8 cellular contexts compared by ENCODE assay signal in genomic region chr7:28686418-28686800, GRCh38.
DNase-seq lines count a peak whose midpoint lies in the region; TF ChIP-seq lines count a peak whose summit lies in the region.

No MANE protein-coding gene starts in this region.

- H3K4me3 ChIP-seq in brain microvascular endothelial cell (ENCODE audit: low read depth, low read length) (peak overlapping the region; percentile 64), suprapubic skin (peak overlapping the region; percentile 51)

- TF ChIP-seq CTCF in brain microvascular endothelial cell (IDR thresholded peaks at IDR 0.05; ENCODE audit: low read depth, low read length, missing control alignments) (no peak), suprapubic skin (IDR thresholded peaks at IDR 0.05) (no peak)

- H3K27ac ChIP-seq in brain microvascular endothelial cell, result peak overlapping the region; percentile 87
- peak overlapping the region; percentile 82 for H3K27ac ChIP-seq in suprapubic skin

- WGBS in suprapubic skin, result 1% methylated on average over 12 of the region's 12 CpGs

- H3K36me3 ChIP-seq in brain microvascular endothelial cell (replicated peaks) (no peaks in the 10 kb centered on the region), suprapubic skin (no peaks in the 10 kb centered on the region)

- no peak for TF ChIP-seq EP300 in suprapubic skin (IDR thresholded peaks at IDR 0.05)

- DNase-seq in DMS79 treated with DMSO at 0.1 percent for 48 hours (lab: John Stamatoyannopoulos, UW) (peak; percentile 14), DMS79 (lab: John Stamatoyannopoulos, UW) (no peak), brain microvascular endothelial cell (peak; percentile 68), iris pigment epithelial cell (ENCODE audit: low read depth) (peak; percentile 85), suprapubic skin (ENCODE audit: low spot score in 2 of 2) (no peak), NCI-H446 treated with DMSO at 0.1 percent for 48 hours (lab: John Stamatoyannopoulos, UW) (no peak), NCI-H446 (lab: John Stamatoyannopoulos, UW) (no peak), activated T-cell treated with anti-CD3 and anti-CD28 coated beads for 4 hours (no peak)

- H3K27me3 ChIP-seq in brain microvascular endothelial cell (replicated peaks), result no peaks in the 10 kb centered on the region
- no peaks in the 10 kb centered on the region for H3K27me3 ChIP-seq in suprapubic skin

- in situ Hi-C loops in brain microvascular endothelial cell (cut with HindIII; ENCODE audit: low pct_ligation_motif_present, low sequenced_read_pairs), result no loop called here

- no peaks in the 10 kb centered on the region for H3K9me3 ChIP-seq in suprapubic skin

- TF ChIP-seq POLR2A in suprapubic skin (IDR thresholded peaks at IDR 0.05), result no peak

- peaks cover 37% of the 10 kb centered on the region for H3K4me1 ChIP-seq in suprapubic skin

Comparison
In these comparisons a context has a peak if more than half of its experiments do, and no peak if none do; other contexts are left out.
1. DNase-seq: peak in DMS79 treated with DMSO at 0.1 percent for 48 hours (single experiment), brain microvascular endothelial cell (single experiment) and iris pigment epithelial cell (single experiment); none in DMS79 (single experiment), suprapubic skin (0 of 2), NCI-H446 treated with DMSO at 0.1 percent for 48 hours (single experiment), NCI-H446 (0 of 2) and activated T-cell treated with anti-CD3 and anti-CD28 coated beads for 4 hours (single experiment).